Comparison of ENCODE assay signal across 19 cellular contexts in the genomic region with DNA sequence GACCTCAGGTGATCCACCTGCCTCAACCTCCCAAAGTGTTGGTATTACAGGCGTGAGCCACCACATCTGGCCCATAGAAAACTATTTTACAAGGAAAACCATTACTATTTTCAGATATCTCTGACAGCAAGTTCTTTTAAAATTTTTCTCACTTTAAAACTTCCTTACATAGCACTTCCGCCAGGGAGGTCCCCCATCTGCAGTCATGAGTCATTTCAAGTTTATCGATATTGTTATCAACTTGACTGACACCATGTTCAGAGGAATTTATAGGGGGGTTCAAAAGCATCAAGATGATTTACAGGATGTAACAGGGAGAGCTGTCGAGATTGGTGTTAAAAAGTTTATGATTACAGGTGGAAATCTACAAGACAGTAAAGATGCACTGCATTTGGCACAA.
DNase-seq lines count a peak whose midpoint lies in the region; ATAC-seq and TF ChIP-seq lines count a peak whose summit lies in the region.
"Had no signal": no experiment of that assay in that cellular context is flagged by ENCODE, and none has a peak within 500 bp of the region (broad histone marks: within the 10 kb centered on the region; RNA-seq: fewer than 3 reads in every experiment).

No MANE protein-coding gene starts in this region.

- peaks cover 44 to 72% (median 64%) of the 10 kb centered on the region in 4 donors for H3K4me1 Mint-ChIP-seq in CD4-positive, CD25-positive, alpha-beta regulatory T cell
- peaks cover 50% of the 10 kb centered on the region for H3K4me1 Mint-ChIP-seq in T-helper 17 cell
- H3K4me1 Mint-ChIP-seq in central memory CD8-positive, alpha-beta T cell = peaks cover 56% of the 10 kb centered on the region

- no peak overlapping the region for H3K27ac ChIP-seq in CD4-positive, CD25-positive, alpha-beta regulatory T cell (ENCODE audit: insufficient read depth, low read length, poor library complexity, severe bottlenecking)
- H3K27ac ChIP-seq: breast epithelium, dorsolateral prefrontal cortex, gastrocnemius medialis, pancreas, sigmoid colon had no signal

- peaks cover 3% of the 10 kb centered on the region for H3K36me3 ChIP-seq in CD4-positive, CD25-positive, alpha-beta regulatory T cell (ENCODE audit: control insufficient read depth, insufficient read depth, low read length)
- H3K36me3 ChIP-seq: breast epithelium, gastrocnemius medialis, pancreas, sigmoid colon had no signal

- no peaks in the 10 kb centered on the region for H3K27me3 ChIP-seq in CD4-positive, CD25-positive, alpha-beta regulatory T cell (ENCODE audit: control insufficient read depth, insufficient read depth, low read length)
- H3K27me3 ChIP-seq: breast epithelium, dorsolateral prefrontal cortex, gastrocnemius medialis, pancreas, sigmoid colon had no signal

- no peak for ATAC-seq in CD4-positive, CD25-positive, alpha-beta regulatory T cell (ENCODE audit: low read depth in 2 of 2)
- ATAC-seq in T-helper 17 cell (no peak), left cardiac atrium (no peak)
- ATAC-seq in central memory CD8-positive, alpha-beta T cell (replicated peaks; ENCODE audit: extremely low read depth, poor library complexity, severe bottlenecking) = peak; percentile 4
- ATAC-seq: gastrocnemius medialis, left ventricle myocardium superior, pancreas, Right ventricle myocardium inferior had no signal

- H3K36me3 Mint-ChIP-seq in CD4-positive, CD25-positive, alpha-beta regulatory T cell = peaks cover 1% of the 10 kb centered on the region
- no peaks in the 10 kb centered on the region for H3K36me3 Mint-ChIP-seq in T-helper 17 cell (ENCODE audit: low read depth)
- peaks cover 17% of the 10 kb centered on the region for H3K36me3 Mint-ChIP-seq in central memory CD8-positive, alpha-beta T cell (ENCODE audit: insufficient read depth)

- peak overlapping the region; percentile 83 to 94 (median 91) for H3K27ac Mint-ChIP-seq in CD4-positive, CD25-positive, alpha-beta regulatory T cell
- peak overlapping the region; percentile 89 for H3K27ac Mint-ChIP-seq in T-helper 17 cell
- H3K27ac Mint-ChIP-seq in central memory CD8-positive, alpha-beta T cell (ENCODE audit: low read depth) = peak overlapping the region; percentile 82

- no peaks in the 10 kb centered on the region for H3K9me3 ChIP-seq in CD4-positive, CD25-positive, alpha-beta regulatory T cell (ENCODE audit: control insufficient read depth in 2 of 2, low read length in 2 of 2)
- no peaks in the 10 kb centered on the region for H3K9me3 ChIP-seq in T-helper 17 cell (ENCODE audit: control insufficient read depth, low read length, poor library complexity, severe bottlenecking)
- H3K9me3 ChIP-seq: breast epithelium, gastrocnemius medialis, pancreas, sigmoid colon had no signal

- no peak for TF ChIP-seq CTCF in GM12865 (IDR thresholded peaks at IDR 0.05; ENCODE audit: insufficient read depth, low read depth, low read length, missing control alignments)

- intact Hi-C loops in left cardiac atrium (cut with DNase I) = loop anchor here in 1 of 2 donors (5.0 kb wide), 1 partner anchor 35 kb away; no protein-coding TSS in a partner anchor

- peak overlapping the region; percentile 59 to 70 (median 68) for H3K4me3 Mint-ChIP-seq in CD4-positive, CD25-positive, alpha-beta regulatory T cell
- H3K4me3 Mint-ChIP-seq in T-helper 17 cell = peak overlapping the region; percentile 77
- peak overlapping the region; percentile 12 for H3K4me3 Mint-ChIP-seq in central memory CD8-positive, alpha-beta T cell
- H3K4me3 Mint-ChIP-seq: H9 had no signal

- no peaks in the 10 kb centered on the region for H3K27me3 Mint-ChIP-seq in CD4-positive, CD25-positive, alpha-beta regulatory T cell
- no peaks in the 10 kb centered on the region for H3K27me3 Mint-ChIP-seq in T-helper 17 cell
- no peaks in the 10 kb centered on the region for H3K27me3 Mint-ChIP-seq in central memory CD8-positive, alpha-beta T cell

- H3K4me3 ChIP-seq in CD4-positive, CD25-positive, alpha-beta regulatory T cell (ENCODE audit: low read depth, low read length) = peak overlapping the region; percentile 2
- H3K4me3 ChIP-seq in GM12865 (ENCODE audit: low read depth, low read length) = no peak overlapping the region
- H3K4me3 ChIP-seq: breast epithelium, dorsolateral prefrontal cortex, gastrocnemius medialis, pancreas, sigmoid colon had no signal

- H3K4me1 ChIP-seq in CD4-positive, CD25-positive, alpha-beta regulatory T cell (ENCODE audit: control insufficient read depth, insufficient read depth, low read length, poor library complexity, severe bottlenecking) = peaks cover 29% of the 10 kb centered on the region

- no peaks in the 10 kb centered on the region for H3K9me3 Mint-ChIP-seq in CD4-positive, CD25-positive, alpha-beta regulatory T cell
- no peaks in the 10 kb centered on the region for H3K9me3 Mint-ChIP-seq in central memory CD8-positive, alpha-beta T cell
- H3K9me3 Mint-ChIP-seq: H9 had no signal

- peak in 1 of 3 donors; percentile 42 for DNase-seq in CD4-positive, CD25-positive, alpha-beta regulatory T cell
- peak; percentile 66 for DNase-seq in GM12865 (ENCODE audit: low read depth)
- DNase-seq in T-helper 17 cell = no peak
- DNase-seq in central memory CD8-positive, alpha-beta T cell (ENCODE audit: low spot score in 2 of 2) = no peak
- DNase-seq in left cardiac atrium = no peak
- no peak for DNase-seq in cortex of kidney (lab: John Stamatoyannopoulos, UW)
- no peak for DNase-seq in DMS79 treated with DMSO at 0.1 percent for 48 hours (lab: John Stamatoyannopoulos, UW)
- DNase-seq: activated naive CD4-positive, alpha-beta T cell treated with anti-CD3 and anti-CD28 coated beads, Interleukin-2, amount 50 U/mL, for 16 hours; dorsolateral prefrontal cortex; gastrocnemius medialis; GDM1; H9; left ventricle myocardium superior; NCI-H187; pancreas; sigmoid colon; substantia nigra had no signal

Comparison
In these comparisons a context has a peak if more than half of its experiments do, and no peak if none do; other contexts are left out.
1. H3K4me3 Mint-ChIP-seq: peak in every context shown above with its lines; median percentile 77 in T-helper 17 cell; 68 in CD4-positive, CD25-positive, alpha-beta regulatory T cell; 12 in central memory CD8-positive, alpha-beta T cell.